Comparison of ENCODE assay signal across 8 cellular contexts in genomic region chrX:51641421-51642021, GRCh38. TPM values are rescaled to one million over a fixed set of nuclear protein-coding genes. Genes with fewer than 3 reads are reported as not detected.
A peak's percentile ranks its signal among the peaks of the same experiment; 100 is the strongest.
DNase-seq lines count a peak whose midpoint lies in the region; ATAC-seq and FAIRE-seq lines count a peak whose summit lies in the region.

No MANE protein-coding gene starts in this region.

- H3K4me3 Mint-ChIP-seq in activated naive CD8-positive, alpha-beta T cell treated with anti-CD3 and anti-CD28 coated beads for 36 hours = no peak overlapping the region

- H3K27me3 Mint-ChIP-seq in activated naive CD8-positive, alpha-beta T cell treated with anti-CD3 and anti-CD28 coated beads for 36 hours = peaks cover 8% of the 10 kb centered on the region

- peak; percentile 32 for FAIRE-seq in TTC549 (lab: Jason Lieb, UNC)

- DNase-seq in NCI-H510A treated with DMSO at 0.1 percent for 48 hours (lab: John Stamatoyannopoulos, UW) (peak; percentile 0), NCI-H510A (lab: John Stamatoyannopoulos, UW) (no peak), Kasumi-1 (lab: John Stamatoyannopoulos, UW) (peak; percentile 41 to 44), iris pigment epithelial cell (ENCODE audit: low read depth) (peak; percentile 59)
- DNase-seq in activated naive CD8-positive, alpha-beta T cell treated with anti-CD3 and anti-CD28 coated beads for 36 hours = no peak
- DNase-seq in stimulated activated naive CD8-positive, alpha-beta T cell treated with anti-CD3 and anti-CD28 coated beads, Interleukin-15, Interleukin-2, amounts not matched to agents 100 U/mL and 50 U/mL, for 24 hours = no peak

- no peak for ATAC-seq in HG03039 (IDR thresholded peaks at IDR 0.05; ENCODE audit: unreplicated experiment)
- ATAC-seq in stimulated activated naive CD8-positive, alpha-beta T cell treated with anti-CD3 and anti-CD28 coated beads, Interleukin-15, Interleukin-2, amounts not matched to agents 100 U/mL and 50 U/mL, for 24 hours = no peak

- H3K9me3 Mint-ChIP-seq in activated naive CD8-positive, alpha-beta T cell treated with anti-CD3 and anti-CD28 coated beads for 36 hours = no peaks in the 10 kb centered on the region

- no peaks in the 10 kb centered on the region for H3K36me3 Mint-ChIP-seq in activated naive CD8-positive, alpha-beta T cell treated with anti-CD3 and anti-CD28 coated beads for 36 hours

- no peaks in the 10 kb centered on the region for H3K4me1 Mint-ChIP-seq in activated naive CD8-positive, alpha-beta T cell treated with anti-CD3 and anti-CD28 coated beads for 36 hours

- H3K27ac Mint-ChIP-seq in activated naive CD8-positive, alpha-beta T cell treated with anti-CD3 and anti-CD28 coated beads for 36 hours = no peak overlapping the region

RNA-seq across cellular contexts. Expression of gene CENPVL3, which starts 22.8 kb away (rescaled TPM):
- under 1 TPM; 0.52 to 0.72 TPM for total RNA-seq in activated naive CD8-positive, alpha-beta T cell treated with anti-CD3 and anti-CD28 coated beads for 36 hours

RNA-seq across cellular contexts. Expression of gene CENPVL2, which starts 41.1 kb away (rescaled TPM):
- under 1 TPM in 1 of 2 experiments, not detected in 1; 0.14 TPM for total RNA-seq in activated naive CD8-positive, alpha-beta T cell treated with anti-CD3 and anti-CD28 coated beads for 36 hours

Comparison
In these comparisons a context has a peak if more than half of its experiments do, and no peak if none do; other contexts are left out.
1. DNase-seq: peak in NCI-H510A treated with DMSO at 0.1 percent for 48 hours (single experiment), Kasumi-1 (2 of 2) and iris pigment epithelial cell (single experiment); none in NCI-H510A (single experiment), activated naive CD8-positive, alpha-beta T cell treated with anti-CD3 and anti-CD28 coated beads for 36 hours (single experiment) and stimulated activated naive CD8-positive, alpha-beta T cell treated with anti-CD3 and anti-CD28 coated beads, Interleukin-15, Interleukin-2, amounts not matched to agents 100 U/mL and 50 U/mL, for 24 hours (single experiment).